ENCODE assay signal across 19 cellular contexts in the genomic region with DNA sequence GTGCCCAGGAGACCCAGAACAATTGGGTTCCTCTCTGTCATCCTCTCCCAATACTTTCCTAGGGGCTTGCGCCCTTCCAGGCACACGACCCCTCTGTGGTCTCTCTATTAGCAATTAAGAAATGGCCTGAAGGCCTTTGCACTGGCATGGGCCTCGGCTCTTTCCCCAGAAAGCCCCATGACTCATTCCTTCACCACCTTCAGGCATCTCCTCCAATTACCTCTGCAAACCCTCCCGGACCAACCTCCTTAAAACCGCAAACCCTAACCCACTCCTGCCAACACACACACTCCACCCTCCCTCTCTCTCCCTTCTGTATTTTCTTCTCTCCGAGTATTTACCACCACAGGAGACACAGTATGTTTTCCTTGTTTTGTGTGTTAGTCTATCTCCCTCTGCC. TPM values are rescaled to one million over a fixed set of nuclear protein-coding genes. Genes with fewer than 3 reads are reported as not detected.
DNase-seq lines count a peak whose midpoint lies in the region; ATAC-seq and TF ChIP-seq lines count a peak whose summit lies in the region.
"Had no signal": no experiment of that assay in that cellular context is flagged by ENCODE, and none has a peak within 500 bp of the region (broad histone marks: within the 10 kb centered on the region; RNA-seq: fewer than 3 reads in every experiment).

No MANE protein-coding gene starts in this region.

- H3K27ac Mint-ChIP-seq in stimulated activated memory B cell treated with anti-CD40 and anti-IgM and Interleukin-4, amounts not matched to agents 10 μg/mL and 1 μg/mL and 100 μg/mL, for 72 hours, result no peak overlapping the region
- H3K27ac Mint-ChIP-seq: activated CD4-positive, alpha-beta T cell treated with anti-CD3 and anti-CD28 coated beads, Interleukin-2, amount 10 ng/mL, durations not matched to agents 7 days and 5 days; activated naive CD8-positive, alpha-beta T cell treated with anti-CD3 and anti-CD28 coated beads for 36 hours; activated T-cell treated with anti-CD3 and anti-CD28 coated beads, Interleukin-2, amount 50 U/mL, for 24 hours; nephron progenitor cell had no signal

- POLR2A ChIA-PET in HEK293 (lab: Yijun Ruan, JAX) (no interaction called here), PC-3 (lab: Charles Lee; ENCODE audit: unreplicated experiment) (no interaction called here), RWPE1 (lab: Yijun Ruan, JAX; ENCODE audit: low non-redundant PET) (no interaction called here)

- no peaks in the 10 kb centered on the region for H4K20me1 ChIP-seq in PC-3 (ENCODE audit: low read length)

- no peak overlapping the region for H3K4me2 ChIP-seq in PC-3 (ENCODE audit: low read length)

- H3K4me1 ChIP-seq in HEK293 (ENCODE audit: control insufficient read depth, insufficient read depth, low read length) (peaks cover 21% of the 10 kb centered on the region), PC-3 (ENCODE audit: insufficient read depth, low read length) (no peaks in the 10 kb centered on the region; the same call in 1 of the 2 replicates)

- no peak for TF ChIP-seq CTCF in HEK293 (tag by site-specific recombination; IDR thresholded peaks at IDR 0.05)
- no peak for TF ChIP-seq CTCF in PC-3 (conservative IDR thresholded peaks at IDR 0.05; ENCODE audit: low read depth, low read length)
- TF ChIP-seq CTCF in RWPE1 (conservative IDR thresholded peaks at IDR 0.05; ENCODE audit: low read depth), result no peak

- H3K9me3 Mint-ChIP-seq in stimulated activated memory B cell treated with anti-CD40 and anti-IgM and Interleukin-4, amounts not matched to agents 10 μg/mL and 1 μg/mL and 100 μg/mL, for 72 hours, result no peaks in the 10 kb centered on the region
- H3K9me3 Mint-ChIP-seq: activated CD4-positive, alpha-beta T cell treated with anti-CD3 and anti-CD28 coated beads, Interleukin-2, amount 10 ng/mL, durations not matched to agents 7 days and 5 days; activated naive CD8-positive, alpha-beta T cell treated with anti-CD3 and anti-CD28 coated beads for 36 hours; activated T-cell treated with anti-CD3 and anti-CD28 coated beads, Interleukin-2, amount 50 U/mL, for 24 hours; nephron progenitor cell had no signal

- H3K27me3 Mint-ChIP-seq in stimulated activated memory B cell treated with anti-CD40 and anti-IgM and Interleukin-4, amounts not matched to agents 10 μg/mL and 1 μg/mL and 100 μg/mL, for 72 hours, result no peaks in the 10 kb centered on the region
- H3K27me3 Mint-ChIP-seq: activated CD4-positive, alpha-beta T cell treated with anti-CD3 and anti-CD28 coated beads, Interleukin-2, amount 10 ng/mL, durations not matched to agents 7 days and 5 days had no signal

- no peaks in the 10 kb centered on the region for H3K9me2 ChIP-seq in PC-3 (replicated peaks; ENCODE audit: low read length)

- no peak for ATAC-seq in PC-3
- ATAC-seq in stimulated activated memory B cell treated with anti-CD40 and anti-IgM and Interleukin-4, amounts not matched to agents 10 μg/mL and 1 μg/mL and 100 μg/mL, for 72 hours, result peak; percentile 74
- no peak for ATAC-seq in GM19455 (IDR thresholded peaks at IDR 0.05; ENCODE audit: unreplicated experiment)

- CTCF ChIA-PET in HEK293 (lab: Yijun Ruan, JAX) (no interaction called here), PC-3 (lab: Charles Lee) (no interaction called here), RWPE1 (lab: Yijun Ruan, JAX) (no interaction called here)

- H3K9ac ChIP-seq in PC-3 (ENCODE audit: low read length), result no peak overlapping the region

- no peak overlapping the region for H3K27ac ChIP-seq in HEK293 (ENCODE audit: extremely low read depth, low read depth, low read length)
- H3K27ac ChIP-seq in PC-3 (ENCODE audit: low read length), result no peak overlapping the region
- no peak overlapping the region for H3K27ac ChIP-seq in RWPE1
- H3K27ac ChIP-seq: cardiac muscle cell, SK-N-MC had no signal

- BruUV-seq in PC-3 (replicated peaks; lab: Mats Ljungman, UMichigan), result no TSS peak

- no peaks in the 10 kb centered on the region for H3K36me3 Mint-ChIP-seq in stimulated activated memory B cell treated with anti-CD40 and anti-IgM and Interleukin-4, amounts not matched to agents 10 μg/mL and 1 μg/mL and 100 μg/mL, for 72 hours
- H3K36me3 Mint-ChIP-seq: activated naive CD8-positive, alpha-beta T cell treated with anti-CD3 and anti-CD28 coated beads for 36 hours had no signal

- intact Hi-C loops in PC-3 (cut with micrococcal nuclease), result no loop called here

- no peaks in the 10 kb centered on the region for H3K79me2 ChIP-seq in PC-3 (ENCODE audit: low read length)

- H3K36me3 ChIP-seq in HEK293 (ENCODE audit: control insufficient read depth in 2 of 2, insufficient read depth in 1 of 2, low read length in 2 of 2) (no peaks in the 10 kb centered on the region), PC-3 (ENCODE audit: low read depth, low read length) (no peaks in the 10 kb centered on the region)
- H3K36me3 ChIP-seq: cardiac muscle cell had no signal

- H3K4me1 Mint-ChIP-seq in stimulated activated memory B cell treated with anti-CD40 and anti-IgM and Interleukin-4, amounts not matched to agents 10 μg/mL and 1 μg/mL and 100 μg/mL, for 72 hours, result peaks cover 23% of the 10 kb centered on the region
- H3K4me1 Mint-ChIP-seq: activated CD4-positive, alpha-beta T cell treated with anti-CD3 and anti-CD28 coated beads, Interleukin-2, amount 10 ng/mL, durations not matched to agents 7 days and 5 days; activated naive CD8-positive, alpha-beta T cell treated with anti-CD3 and anti-CD28 coated beads for 36 hours had no signal

- no peaks in the 10 kb centered on the region for H3K27me3 ChIP-seq in PC-3 (ENCODE audit: low read length)
- H3K27me3 ChIP-seq: cardiac muscle cell had no signal

- H3F3A ChIP-seq in PC-3 (ENCODE audit: low read length, unreplicated experiment), result no peaks in the 10 kb centered on the region

- DNase-seq in PC-3 (peak; percentile 15), glomerular visceral epithelial cell (ENCODE audit: extremely low spot score) (peak; percentile 75), CD1c-positive myeloid dendritic cell (ENCODE audit: extremely low spot score) (no peak), RWPE1 (ENCODE audit: low spot score) (no peak)
- DNase-seq: activated CD4-positive, alpha-beta T cell treated with anti-CD3 and anti-CD28 coated beads, Interleukin-2, amount 10 ng/mL, durations not matched to agents 7 days and 5 days; activated naive CD8-positive, alpha-beta T cell treated with anti-CD3 and anti-CD28 coated beads for 36 hours; activated T-cell treated with anti-CD3 and anti-CD28 coated beads, Interleukin-2, amount 50 U/mL, for 24 hours; DMS79; effector CD4-positive, alpha-beta T cell; HCEC 1CT; NCI-H1436 treated with DMSO at 0.1 percent for 48 hours; NCI-H446; nephron progenitor cell had no signal

- H3K4me3 ChIP-seq in HEK293 (ENCODE audit: low read depth, low read length) (no peak overlapping the region), PC-3 (ENCODE audit: low read length) (no peak overlapping the region)
- H3K4me3 ChIP-seq: cardiac muscle cell, lung, SK-N-MC had no signal

- H3K4me3 Mint-ChIP-seq in stimulated activated memory B cell treated with anti-CD40 and anti-IgM and Interleukin-4, amounts not matched to agents 10 μg/mL and 1 μg/mL and 100 μg/mL, for 72 hours, result no peak overlapping the region
- H3K4me3 Mint-ChIP-seq: activated CD4-positive, alpha-beta T cell treated with anti-CD3 and anti-CD28 coated beads, Interleukin-2, amount 10 ng/mL, durations not matched to agents 7 days and 5 days; activated naive CD8-positive, alpha-beta T cell treated with anti-CD3 and anti-CD28 coated beads for 36 hours; activated T-cell treated with anti-CD3 and anti-CD28 coated beads, Interleukin-2, amount 50 U/mL, for 24 hours; nephron progenitor cell had no signal

- H3K9me3 ChIP-seq in HEK293 (ENCODE audit: control insufficient read depth, insufficient read depth, low read depth, low read length), result no peaks in the 10 kb centered on the region
- no peaks in the 10 kb centered on the region for H3K9me3 ChIP-seq in PC-3 (ENCODE audit: low read length)

- no peak overlapping the region for H2AFZ ChIP-seq in PC-3 (ENCODE audit: low read length)

TF ChIP-seq in HEK293, 187 proteins besides CTCF, POLR2A, EP300 and RAD21 (continues in another document):
- TF ChIP-seq ZNF585B (tag by site-specific recombination; IDR thresholded peaks at IDR 0.05) (no peak), ZNF169 (tag by site-specific recombination; IDR thresholded peaks at IDR 0.05) (no peak), REST (tag by site-specific recombination; IDR thresholded peaks at IDR 0.05) (no peak), ZNF530 (tag by site-specific recombination; IDR thresholded peaks at IDR 0.05; ENCODE audit: low read depth) (no peak), ZIC2 (tag by site-specific recombination; IDR thresholded peaks at IDR 0.05) (0 out of 2 replicates have a peak, but pooled peaks have one; percentile 19), ZNF10 (tag by site-specific recombination; IDR thresholded peaks at IDR 0.05) (peak; percentile 76; the same call in 1 of the 2 replicates), MYNN (tag by site-specific recombination; IDR thresholded peaks at IDR 0.05; ENCODE audit: borderline replicate concordance) (no peak), OSR2 (tag by site-specific recombination; IDR thresholded peaks at IDR 0.05) (0 out of 2 replicates have a peak, but pooled peaks have one; percentile 30), SALL2 (tag by site-specific recombination; IDR thresholded peaks at IDR 0.05; ENCODE audit: borderline replicate concordance) (no peak)

RNA-seq across cellular contexts. Expression of gene LARGE1, which starts 36.7 kb away (rescaled TPM):
- total RNA-seq in PC-3 (2014; rRNA removed), result 1.3 and 3.5 TPM in 2 replicates

Comparison
In these comparisons a context has a peak if more than half of its experiments do, and no peak if none do; other contexts are left out.
1. DNase-seq: peak in PC-3 (single experiment) and glomerular visceral epithelial cell (single experiment); none in CD1c-positive myeloid dendritic cell (single experiment) and RWPE1 (single experiment).